ENCODE assay signal across 1 cellular context in the genomic region with DNA sequence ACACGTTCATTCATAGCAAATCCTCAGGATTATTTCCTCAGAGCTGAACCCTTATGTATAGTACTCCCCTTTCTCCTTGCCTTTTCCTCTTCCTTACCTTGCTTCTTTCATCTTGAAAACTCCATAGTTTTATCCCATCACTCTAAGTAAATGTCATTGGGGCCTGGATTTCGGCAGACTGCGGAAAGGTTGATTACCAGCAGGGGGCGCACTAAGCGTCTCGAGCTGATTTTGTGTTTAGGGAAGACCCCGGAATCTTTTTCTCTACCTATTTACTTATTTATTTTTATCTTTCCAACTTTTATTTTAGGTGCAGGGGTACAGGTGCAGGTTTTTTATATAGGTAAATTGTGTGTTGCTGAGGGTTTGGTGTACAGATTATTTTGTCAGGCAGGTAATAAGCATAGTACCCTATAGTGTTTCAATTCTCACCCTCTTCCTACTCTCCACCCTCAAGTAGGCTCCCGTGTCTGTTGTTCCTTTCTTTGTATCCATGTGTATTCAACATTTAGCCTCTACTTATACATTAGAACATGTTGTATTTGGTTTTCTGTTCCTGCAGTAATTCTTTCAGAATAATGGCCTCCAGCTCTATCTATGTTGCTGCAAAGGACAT.
TF ChIP-seq lines count a peak whose summit lies in the region.

No MANE protein-coding gene starts in this region.

TF ChIP-seq in liver, 16 proteins besides CTCF, POLR2A, EP300 and RAD21 (continued from another document):
- TF ChIP-seq, protein P1, sequence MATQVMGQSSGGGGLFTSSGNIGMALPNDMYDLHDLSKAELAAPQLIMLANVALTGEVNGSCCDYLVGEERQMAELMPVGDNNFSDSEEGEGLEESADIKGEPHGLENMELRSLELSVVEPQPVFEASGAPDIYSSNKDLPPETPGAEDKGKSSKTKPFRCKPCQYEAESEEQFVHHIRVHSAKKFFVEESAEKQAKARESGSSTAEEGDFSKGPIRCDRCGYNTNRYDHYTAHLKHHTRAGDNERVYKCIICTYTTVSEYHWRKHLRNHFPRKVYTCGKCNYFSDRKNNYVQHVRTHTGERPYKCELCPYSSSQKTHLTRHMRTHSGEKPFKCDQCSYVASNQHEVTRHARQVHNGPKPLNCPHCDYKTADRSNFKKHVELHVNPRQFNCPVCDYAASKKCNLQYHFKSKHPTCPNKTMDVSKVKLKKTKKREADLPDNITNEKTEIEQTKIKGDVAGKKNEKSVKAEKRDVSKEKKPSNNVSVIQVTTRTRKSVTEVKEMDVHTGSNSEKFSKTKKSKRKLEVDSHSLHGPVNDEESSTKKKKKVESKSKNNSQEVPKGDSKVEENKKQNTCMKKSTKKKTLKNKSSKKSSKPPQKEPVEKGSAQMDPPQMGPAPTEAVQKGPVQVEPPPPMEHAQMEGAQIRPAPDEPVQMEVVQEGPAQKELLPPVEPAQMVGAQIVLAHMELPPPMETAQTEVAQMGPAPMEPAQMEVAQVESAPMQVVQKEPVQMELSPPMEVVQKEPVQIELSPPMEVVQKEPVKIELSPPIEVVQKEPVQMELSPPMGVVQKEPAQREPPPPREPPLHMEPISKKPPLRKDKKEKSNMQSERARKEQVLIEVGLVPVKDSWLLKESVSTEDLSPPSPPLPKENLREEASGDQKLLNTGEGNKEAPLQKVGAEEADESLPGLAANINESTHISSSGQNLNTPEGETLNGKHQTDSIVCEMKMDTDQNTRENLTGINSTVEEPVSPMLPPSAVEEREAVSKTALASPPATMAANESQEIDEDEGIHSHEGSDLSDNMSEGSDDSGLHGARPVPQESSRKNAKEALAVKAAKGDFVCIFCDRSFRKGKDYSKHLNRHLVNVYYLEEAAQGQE (IDR thresholded peaks at IDR 0.05): no peak
- no peak for TF ChIP-seq YY1 (IDR thresholded peaks at IDR 0.05)
